Comparison of ENCODE assay signal across 9 cellular contexts in the genomic region with DNA sequence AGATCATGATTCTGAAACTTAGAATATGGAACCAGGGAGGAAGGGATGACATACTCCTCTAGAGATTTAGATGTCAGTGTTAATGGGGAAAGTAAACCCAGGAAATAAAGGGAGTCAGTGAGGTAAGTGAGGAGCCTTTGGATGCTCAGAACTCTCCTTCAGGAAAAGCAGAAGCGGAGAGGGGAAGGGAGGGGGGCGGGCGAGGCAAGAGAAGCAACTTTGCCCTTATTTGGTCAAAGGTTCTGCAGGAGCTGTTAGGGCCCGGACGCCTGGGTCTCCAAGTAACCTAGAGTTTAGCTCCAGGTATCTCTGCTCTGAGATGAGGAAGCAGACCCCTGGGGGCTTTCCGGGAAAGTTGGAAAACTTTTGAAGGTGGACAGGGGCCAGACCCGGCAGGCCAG. TPM values are rescaled to one million over a fixed set of nuclear protein-coding genes. Genes with fewer than 3 reads are reported as not detected.
DNase-seq lines count a peak whose midpoint lies in the region; ATAC-seq, FAIRE-seq and TF ChIP-seq lines count a peak whose summit lies in the region.
"Had no signal": no experiment of that assay in that cellular context is flagged by ENCODE, and none has a peak within 500 bp of the region (broad histone marks: within the 10 kb centered on the region; RNA-seq: fewer than 3 reads in every experiment).

No MANE protein-coding gene starts in this region.

- H3K4me1 ChIP-seq in A549 (peaks cover 61% of the 10 kb centered on the region), HCT116 (ENCODE audit: control insufficient read depth in 1 of 2, insufficient read depth in 2 of 2, low read length in 2 of 2) (peaks cover 35 to 68% of the 10 kb centered on the region in 2 experiments), kidney (ENCODE audit: control insufficient read depth in 1 of 2, insufficient read depth in 1 of 2, low read depth in 1 of 2, low read length in 2 of 2) (peaks cover 14 to 33% of the 10 kb centered on the region in 2 donors), tibial nerve (peaks cover 0 to 72% (median 36%) of the 10 kb centered on the region in 4 donors)

- ATAC-seq in A549: no peak
- no peak for ATAC-seq in HCT116
- no peak for ATAC-seq in GM18868 (IDR thresholded peaks at IDR 0.05; ENCODE audit: unreplicated experiment)
- ATAC-seq in HG02678 (IDR thresholded peaks at IDR 0.05; ENCODE audit: unreplicated experiment): no peak

- RAD21 ChIA-PET in HCT116 (lab: Charles Lee; ENCODE audit: low non-redundant PET in 1 of 2, low total read pairs in 2 of 2, uncharacterized antibody in 2 of 2, unreplicated experiment in 2 of 2): no interaction called here

- H3K36me3 Mint-ChIP-seq in activated naive CD4-positive, alpha-beta T cell treated with anti-CD3 and anti-CD28 coated beads, Interleukin-2, amount 50 U/mL, for 24 hours: peaks cover 26% of the 10 kb centered on the region

- peaks cover 51% of the 10 kb centered on the region for H3K4me1 Mint-ChIP-seq in activated naive CD4-positive, alpha-beta T cell treated with anti-CD3 and anti-CD28 coated beads, Interleukin-2, amount 50 U/mL, for 24 hours

- H3K4me3 ChIP-seq in A549 (peak overlapping the region; percentile 98), HCT116 (replicated peaks in 1 of 2; ENCODE audit: low read depth in 1 of 2, low read length in 2 of 2) (peak overlapping the region; percentile 96 to 97), kidney (ENCODE audit: low read length in 2 of 2) (peak overlapping the region; percentile 83 to 95), tibial nerve (peak overlapping the region; percentile 85 to 99 (median 95))

- H3K36me3 ChIP-seq in HCT116 (ENCODE audit: control insufficient read depth in 1 of 2, insufficient read depth in 2 of 2, low read length in 2 of 2): peaks cover 9 to 25% of the 10 kb centered on the region in 2 experiments; a peak in 2 of 4 replicates
- peaks cover 21 to 30% of the 10 kb centered on the region in 2 donors for H3K36me3 ChIP-seq in kidney (ENCODE audit: control insufficient read depth in 1 of 2, insufficient read depth in 2 of 2, low read length in 2 of 2)
- H3K36me3 ChIP-seq in tibial nerve: peaks cover 0 to 46% (median 0%) of the 10 kb centered on the region in 3 donors

- peak overlapping the region; percentile 99 for H3K4me2 ChIP-seq in A549
- peak overlapping the region; percentile 100 for H3K4me2 ChIP-seq in HCT116 (ENCODE audit: low read length)

- H3K4me3 Mint-ChIP-seq in activated naive CD4-positive, alpha-beta T cell treated with anti-CD3 and anti-CD28 coated beads, Interleukin-2, amount 50 U/mL, for 24 hours: peak overlapping the region; percentile 100

- POLR2A ChIA-PET in A549 (lab: Yijun Ruan, JAX): interaction anchor here (1.9 to 5.3 kb wide), 2 partner anchors 20 to 157 kb away, joined by 7 to 67 read pairs; a partner anchor contains a TSS
- POLR2A ChIA-PET in HCT116 (lab: Charles Lee): interaction anchor here (1.7 to 4.7 kb wide), 2 partner anchors 16 to 21 kb away, joined by 5 to 45 read pairs; a partner anchor contains a TSS

- TF ChIP-seq RAD21 in A549 (conservative IDR thresholded peaks at IDR 0.05 in 1 of 2, IDR thresholded peaks at IDR 0.05 in 1 of 2) (no peak), HCT116 (IDR thresholded peaks at IDR 0.05; ENCODE audit: low read depth) (no peak)

- CTCF ChIA-PET in A549 (lab: Yijun Ruan, JAX) (interaction anchor here (1.0 to 3.7 kb wide), 4 partner anchors 21 to 50 kb away, joined by 3 to 17 read pairs (median 6); a partner anchor contains a TSS), HCT116 (lab: Charles Lee) (no interaction called here)

- no peak for TF ChIP-seq POLR2A in A549 (IDR thresholded peaks at IDR 0.05; ENCODE audit: low read length)
- no peak for TF ChIP-seq POLR2A in HCT116 (IDR thresholded peaks at IDR 0.05; ENCODE audit: borderline replicate concordance, extremely low read depth, insufficient read depth, insufficient read length)
- TF ChIP-seq POLR2A in tibial nerve (IDR thresholded peaks at IDR 0.05): no peak

- no peaks in the 10 kb centered on the region for H3K9me3 Mint-ChIP-seq in activated naive CD4-positive, alpha-beta T cell treated with anti-CD3 and anti-CD28 coated beads, Interleukin-2, amount 50 U/mL, for 24 hours

- no peak overlapping the region for H2AFZ ChIP-seq in HCT116 (ENCODE audit: low read depth, low read length, poor library complexity, severe bottlenecking)

- H3K9me3 ChIP-seq in A549 (no peaks in the 10 kb centered on the region), HCT116 (ENCODE audit: control insufficient read depth in 1 of 2, insufficient read depth in 1 of 2, low read depth in 1 of 2, low read length in 2 of 2) (no peaks in the 10 kb centered on the region), kidney (ENCODE audit: control insufficient read depth in 1 of 2, low read length in 2 of 2) (no peaks in the 10 kb centered on the region), tibial nerve (no peaks in the 10 kb centered on the region)

- H3K27me3 Mint-ChIP-seq in activated naive CD4-positive, alpha-beta T cell treated with anti-CD3 and anti-CD28 coated beads, Interleukin-2, amount 50 U/mL, for 24 hours: no peaks in the 10 kb centered on the region

- DNase-seq in A549 (ENCODE audit: low read depth in 1 of 2, low spot score in 1 of 2) (peak in 1 of 2 experiments; percentile 64), HCT116 (ENCODE audit: low read depth, low spot score) (no peak), kidney (no peak), tibial nerve (ENCODE audit: low spot score in 2 of 2) (no peak), NCI-H345 (lab: John Stamatoyannopoulos, UW) (no peak)

- H3K9ac ChIP-seq in HCT116 (ENCODE audit: low read length): peak overlapping the region; percentile 97
- peak overlapping the region; percentile 18 to 73 for H3K9ac ChIP-seq in kidney (ENCODE audit: low read length in 2 of 2)

- no peaks in the 10 kb centered on the region for H3K9me2 ChIP-seq in HCT116 (ENCODE audit: insufficient read depth)

- H3K27ac Mint-ChIP-seq in activated naive CD4-positive, alpha-beta T cell treated with anti-CD3 and anti-CD28 coated beads, Interleukin-2, amount 50 U/mL, for 24 hours: peak overlapping the region; percentile 82

- intact Hi-C loops in HCT116 (cut with micrococcal nuclease) (loop anchor here (5.0 kb wide), 1 partner anchor 40 kb away; a partner anchor contains a TSS), kidney (cut with DNase I) (no loop called here)

- peaks cover 12% of the 10 kb centered on the region; the same call in 1 of the 2 replicates for H4K20me1 ChIP-seq in HCT116 (ENCODE audit: insufficient read depth)

- TF ChIP-seq EP300 in A549 (IDR thresholded peaks at IDR 0.05): no peak
- TF ChIP-seq EP300 in tibial nerve (IDR thresholded peaks at IDR 0.05): no peak

- FAIRE-seq in A549 (lab: Jason Lieb, UNC): no peak
- FAIRE-seq in kidney (lab: Jason Lieb, UNC): no peak

- peaks cover 75% of the 10 kb centered on the region for H3K79me2 ChIP-seq in HCT116 (ENCODE audit: insufficient read depth, low read length)

- WGBS in A549 (ENCODE audit: missing lambda C conversion rate): 2% methylated on average over 5 of the region's 7 CpGs
- WGBS in tibial nerve, 2 donors: 5 to 6% methylated on average over 7 of the region's 7 CpGs

- peak overlapping the region; percentile 99 for H3K27ac ChIP-seq in A549
- peak overlapping the region; percentile 99 for H3K27ac ChIP-seq in HCT116 (ENCODE audit: low read depth, low read length)
- peak overlapping the region; percentile 63 to 98 for H3K27ac ChIP-seq in kidney (ENCODE audit: low read depth in 2 of 2, low read length in 2 of 2)
- H3K27ac ChIP-seq in tibial nerve: peak overlapping the region; percentile 94 to 97 (median 96)

- BruUV-seq in HCT116 (replicated peaks; lab: Mats Ljungman, UMichigan): no TSS peak

- TF ChIP-seq CTCF in A549 (IDR thresholded peaks at IDR 0.05): no peak
- TF ChIP-seq CTCF in HCT116 (IDR thresholded peaks at IDR 0.05 in 2 of 3, conservative IDR thresholded peaks at IDR 0.05 in 1 of 3; ENCODE audit: borderline replicate concordance in 1 of 3, insufficient read depth in 1 of 3, low read depth in 2 of 3, low read length in 2 of 3): no peak
- no peak for TF ChIP-seq CTCF in kidney (IDR thresholded peaks at IDR 0.05; ENCODE audit: borderline replicate concordance, extremely low read depth, insufficient read depth)
- no peak for TF ChIP-seq CTCF in tibial nerve (IDR thresholded peaks at IDR 0.05)

- H3K27me3 ChIP-seq in HCT116 (ENCODE audit: insufficient read depth, low read length): no peaks in the 10 kb centered on the region
- H3K27me3 ChIP-seq in tibial nerve: no peaks in the 10 kb centered on the region

RNA-seq across cellular contexts. Expression of a gene that starts 1.3 kb away (rescaled TPM):
- polyA plus RNA-seq in A549 (2011; rRNA removed) (1,417 and 1,732 TPM in 2 replicates), A549 (2017; fragmentation: RNase III; extraction: RNeasy Plus Mini Kit Qiagen cat#74134 plus additional on column Dnase treatment) (3,195 to 3,341 TPM (median 3,230 TPM) in 3 replicates), kidney (ENCODE audit: insufficient read depth, low read depth, low replicate concordance) (614 TPM)
- polyA plus RNA-seq in A549 (2012; cell fraction: cytosol; rRNA removed): 3,514 and 3,904 TPM in 2 replicates
- polyA plus RNA-seq in A549 (2012; cell fraction: nucleus; rRNA removed): 1,698 and 2,342 TPM in 2 replicates
- polyA minus RNA-seq in A549 (2011; rRNA and poly(A)+ RNA removed): 1,279 and 1,360 TPM in 2 replicates
- total RNA-seq in HCT116 (2021; ENCODE audit: unreplicated experiment) (1,213 TPM), kidney (496 TPM), tibial nerve (1,000 to 10,000 TPM in 1 of 4 donors, 100 to 1,000 TPM in 3; 422 to 1,004 (median 483) TPM)
- 1,800 and 2,181 TPM in 2 replicates for polyA plus RNA-seq in HCT116 (2012)

RNA-seq across cellular contexts. Expression of a gene that starts 3.9 kb away (rescaled TPM):
- polyA plus RNA-seq in A549 (2011; rRNA removed) (52.5 and 53.5 TPM in 2 replicates), A549 (2017; fragmentation: RNase III; extraction: RNeasy Plus Mini Kit Qiagen cat#74134 plus additional on column Dnase treatment) (79.0 to 109 TPM (median 102 TPM) in 3 replicates), kidney (ENCODE audit: insufficient read depth, low read depth, low replicate concordance) (17.8 TPM)
- polyA plus RNA-seq in A549 (2012; cell fraction: cytosol; rRNA removed): 56.8 and 60.6 TPM in 2 replicates
- 195 and 252 TPM in 2 replicates for polyA plus RNA-seq in A549 (2012; cell fraction: nucleus; rRNA removed)
- polyA minus RNA-seq in A549 (2011; rRNA and poly(A)+ RNA removed): 35.8 and 39.2 TPM in 2 replicates
- total RNA-seq in HCT116 (2021; ENCODE audit: unreplicated experiment) (24.6 TPM), kidney (6.9 TPM), tibial nerve (10 to 100 TPM in 2 of 4 donors, 1 to 10 TPM in 2; 7.5 to 15.3 (median 10.2) TPM)
- polyA plus RNA-seq in HCT116 (2012): 23.5 and 26.1 TPM in 2 replicates

RNA-seq across cellular contexts. Expression of a gene that starts 6.9 kb away (rescaled TPM):
- 98.7 and 110 TPM in 2 replicates for polyA plus RNA-seq in A549 (2011; rRNA removed)
- 99.0 and 115 TPM in 2 replicates for polyA plus RNA-seq in A549 (2012; cell fraction: cytosol; rRNA removed)
- 101 and 111 TPM in 2 replicates for polyA plus RNA-seq in A549 (2012; cell fraction: nucleus; rRNA removed)
- polyA plus RNA-seq in A549 (2017; fragmentation: RNase III; extraction: RNeasy Plus Mini Kit Qiagen cat#74134 plus additional on column Dnase treatment): 83.9 to 93.7 TPM (median 86.4 TPM) in 3 replicates
- 92.2 and 126 TPM in 2 replicates for polyA minus RNA-seq in A549 (2011; rRNA and poly(A)+ RNA removed)
- 105 TPM for total RNA-seq in HCT116 (2021; ENCODE audit: unreplicated experiment)
- 98.7 and 129 TPM in 2 replicates for polyA plus RNA-seq in HCT116 (2012)
- 95.0 TPM for total RNA-seq in kidney
- polyA plus RNA-seq in kidney (ENCODE audit: insufficient read depth, low read depth, low replicate concordance): 188 TPM
- 10 to 100 TPM; 45.0 to 55.0 (median 51.4) TPM for total RNA-seq in tibial nerve

RNA-seq across cellular contexts. Expression of a gene that starts 7.2 kb away (rescaled TPM):
- polyA plus RNA-seq in A549 (2011; rRNA removed) (60.2 and 64.4 TPM in 2 replicates), A549 (2017; fragmentation: RNase III; extraction: RNeasy Plus Mini Kit Qiagen cat#74134 plus additional on column Dnase treatment) (64.4 to 69.2 TPM (median 67.9 TPM) in 3 replicates), kidney (ENCODE audit: insufficient read depth, low read depth, low replicate concordance) (173 TPM)
- 141 and 164 TPM in 2 replicates for polyA plus RNA-seq in A549 (2012; cell fraction: cytosol; rRNA removed)
- polyA plus RNA-seq in A549 (2012; cell fraction: nucleus; rRNA removed): 186 and 187 TPM in 2 replicates
- polyA minus RNA-seq in A549 (2011; rRNA and poly(A)+ RNA removed): 72.7 and 84.1 TPM in 2 replicates
- total RNA-seq in HCT116 (2021; ENCODE audit: unreplicated experiment) (75.1 TPM), kidney (60.0 TPM), tibial nerve (10 to 100 TPM; 30.3 to 42.8 (median 32.3) TPM)
- 78.4 and 79.1 TPM in 2 replicates for polyA plus RNA-seq in HCT116 (2012)

RNA-seq across cellular contexts. Expression of a gene that starts 14.9 kb away (rescaled TPM):
- polyA plus RNA-seq in A549 (2011; rRNA removed) (not detected in 2 replicates), A549 (2017; fragmentation: RNase III; extraction: RNeasy Plus Mini Kit Qiagen cat#74134 plus additional on column Dnase treatment) (not detected in 3 replicates), kidney (ENCODE audit: insufficient read depth, low read depth, low replicate concordance) (not detected)
- not detected in 2 replicates for polyA plus RNA-seq in A549 (2012; cell fraction: cytosol; rRNA removed)
- polyA plus RNA-seq in A549 (2012; cell fraction: nucleus; rRNA removed): not detected in 2 replicates
- polyA minus RNA-seq in A549 (2011; rRNA and poly(A)+ RNA removed): not detected in 2 replicates
- total RNA-seq in HCT116 (2021; ENCODE audit: unreplicated experiment) (not detected), kidney (not detected), tibial nerve (not detected)
- polyA plus RNA-seq in HCT116 (2012): 2.5 TPM in 2 replicates
- total RNA-seq: lung microvascular endothelial cell had no signal
